Comparison of ENCODE assay signal across 7 cellular contexts in the genomic region with DNA sequence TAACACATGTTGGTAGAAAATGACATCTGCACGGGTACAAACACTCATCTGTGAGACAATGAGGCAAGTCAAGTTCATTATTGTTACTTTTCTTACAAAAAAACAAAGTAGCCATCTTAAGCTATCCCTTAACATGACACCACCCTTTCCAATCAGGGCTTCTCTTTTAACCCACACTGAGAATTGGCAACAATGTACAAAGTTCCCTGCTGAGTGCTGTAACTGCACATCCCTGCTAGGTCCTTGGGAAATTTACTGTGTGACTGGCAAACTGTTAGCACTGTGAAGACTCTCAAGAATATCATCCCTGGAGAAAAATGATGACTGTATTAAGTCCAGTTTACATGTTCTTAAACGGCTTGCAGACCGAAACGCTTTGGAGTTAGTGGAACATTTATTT.
"Had no signal": no experiment of that assay in that cellular context is flagged by ENCODE, and none has a peak within 500 bp of the region (broad histone marks: within the 10 kb centered on the region; RNA-seq: fewer than 3 reads in every experiment).

No MANE protein-coding gene starts in this region.

- H3K4me3 ChIP-seq: K562 had no signal

- ATAC-seq: K562 had no signal

- H3K27ac ChIP-seq: HL-60 had no signal

- DNase-seq: GOT3, H7, HCEC 1CT, IMR-90, KG1 had no signal
